In the genomic region with DNA sequence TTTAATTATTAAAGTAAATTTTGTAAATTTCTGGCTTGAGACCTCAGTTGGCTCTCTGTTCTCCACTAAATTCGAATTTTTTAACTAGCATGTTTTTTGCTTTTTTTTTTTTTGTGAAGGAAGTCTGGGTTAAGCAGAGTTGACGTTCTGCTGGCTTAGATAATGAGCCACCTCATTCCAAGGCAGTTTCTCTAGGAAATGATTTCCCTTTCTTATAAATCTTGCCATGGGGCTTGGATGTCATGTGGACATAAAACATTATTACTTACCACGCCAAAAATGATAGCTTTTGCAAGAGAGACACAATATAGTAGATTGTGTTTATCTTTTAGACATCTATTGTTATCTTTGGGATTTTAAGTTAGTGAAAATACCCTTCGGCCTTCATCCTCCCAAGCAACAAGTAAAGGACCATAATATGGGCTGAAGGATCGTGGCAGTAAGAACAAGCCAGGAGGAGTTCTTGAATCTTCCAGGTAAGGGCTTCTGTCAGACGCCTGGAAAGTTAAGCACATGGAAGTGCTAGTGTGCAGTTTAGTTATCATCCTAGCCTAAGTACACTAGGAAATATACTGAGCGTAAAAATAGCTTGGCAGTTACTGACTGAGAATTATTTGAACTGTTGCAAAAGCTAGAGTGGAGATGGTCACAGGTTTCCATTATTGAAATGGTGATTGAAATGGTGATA, we compare ENCODE assay signal across 14 cellular contexts.
"Had no signal": no experiment of that assay in that cellular context is flagged by ENCODE, and none has a peak within 500 bp of the region (broad histone marks: within the 10 kb centered on the region; RNA-seq: fewer than 3 reads in every experiment).

No MANE protein-coding gene starts in this region.

- H3K4me3 ChIP-seq: coronary artery, dorsolateral prefrontal cortex, left ventricle myocardium inferior, lower lobe of right lung, right atrium auricular region had no signal

- H3K27me3 ChIP-seq: right atrium auricular region had no signal

- H3K9me3 ChIP-seq: left ventricle myocardium inferior, lower lobe of right lung, right atrium auricular region had no signal

- FAIRE-seq: kidney, small intestine, urothelium cell line had no signal

- H3K4me1 ChIP-seq: left ventricle myocardium inferior, lower lobe of right lung, right atrium auricular region had no signal

- H3K27ac ChIP-seq: coronary artery, dorsolateral prefrontal cortex, left ventricle myocardium inferior, lower lobe of right lung, right atrium auricular region had no signal

- DNase-seq: dorsolateral prefrontal cortex; effector CD8-positive, alpha-beta T cell; kidney; left cardiac atrium; left ventricle myocardium inferior; lower lobe of right lung; naive B cell; nephron progenitor cell; small intestine; stimulated activated CD4-positive, alpha-beta T cell treated with anti-CD3 and anti-CD28 coated beads, Interleukin-2, amount 100 ng/mL, for 48 hours; stimulated activated naive CD4-positive, alpha-beta T cell treated with Interleukin-2 at 50 U/mL for 16 hours had no signal

- H3K36me3 ChIP-seq: left ventricle myocardium inferior, lower lobe of right lung, right atrium auricular region had no signal
